Comparison of ENCODE assay signal across 12 cellular contexts in genomic region chr11:65403607-65404121, GRCh38. TPM values are rescaled to one million over a fixed set of nuclear protein-coding genes. Genes with fewer than 3 reads are reported as not detected.
DNase-seq lines count a peak whose midpoint lies in the region; ATAC-seq lines count a peak whose summit lies in the region.
"Had no signal": no experiment of that assay in that cellular context is flagged by ENCODE, and none has a peak within 500 bp of the region (broad histone marks: within the 10 kb centered on the region; RNA-seq: fewer than 3 reads in every experiment).

No MANE protein-coding gene starts in this region.

- peak overlapping the region; percentile 28 to 80 (median 59) for H3K4me3 Mint-ChIP-seq in IgD-negative memory B cell
- peak overlapping the region; percentile 33 for H3K4me3 Mint-ChIP-seq in activated T-helper 1 cell treated with anti-CD3 and anti-CD28 coated beads, Interleukin-12 subunit alpha, Interleukin-12 subunit beta, Interleukin-2, Interleukin-4 antibody, amounts not matched to agents 30 ng/mL and 10 ng/mL and 1 ng/mL, durations not matched to agents 14 hours and 24 hours and 36 hours
- H3K4me3 Mint-ChIP-seq: activated naive CD4-positive, alpha-beta T cell treated with anti-CD3 and anti-CD28 coated beads, Interleukin-2, amount 50 U/mL, for 24 hours; H9 had no signal

- DNase-seq in activated T-helper 1 cell treated with anti-CD3 and anti-CD28 coated beads, Interleukin-12 subunit alpha, Interleukin-12 subunit beta, Interleukin-2, Interleukin-4 antibody, amounts not matched to agents 30 ng/mL and 10 ng/mL and 1 ng/mL, durations not matched to agents 14 hours and 24 hours and 36 hours (ENCODE audit: low spot score) = no peak
- no peak for DNase-seq in NCI-H187 (lab: John Stamatoyannopoulos, UW)
- DNase-seq in NCI-H510A treated with DMSO at 0.1 percent for 48 hours (lab: John Stamatoyannopoulos, UW) = no peak
- DNase-seq: H9, NCI-H345 had no signal

- H3K9me3 ChIP-seq in BLaER1 (no peaks in the 10 kb centered on the region), mucosa of rectum (ENCODE audit: control insufficient read depth in 2 of 2, low read length in 2 of 2) (no peaks in the 10 kb centered on the region)

- H3K9me3 Mint-ChIP-seq in IgD-negative memory B cell = no peaks in the 10 kb centered on the region
- no peaks in the 10 kb centered on the region for H3K9me3 Mint-ChIP-seq in activated T-helper 1 cell treated with anti-CD3 and anti-CD28 coated beads, Interleukin-12 subunit alpha, Interleukin-12 subunit beta, Interleukin-2, Interleukin-4 antibody, amounts not matched to agents 30 ng/mL and 10 ng/mL and 1 ng/mL, durations not matched to agents 14 hours and 24 hours and 36 hours
- H3K9me3 Mint-ChIP-seq: activated naive CD4-positive, alpha-beta T cell treated with anti-CD3 and anti-CD28 coated beads, Interleukin-2, amount 50 U/mL, for 24 hours; H9 had no signal

- no peaks in the 10 kb centered on the region for H3K27me3 ChIP-seq in BLaER1
- no peaks in the 10 kb centered on the region for H3K27me3 ChIP-seq in mucosa of rectum (ENCODE audit: control insufficient read depth in 2 of 2, insufficient read depth in 2 of 2, low read length in 2 of 2)

- peaks cover 62% of the 10 kb centered on the region for H3K36me3 ChIP-seq in BLaER1
- H3K36me3 ChIP-seq in mucosa of rectum (ENCODE audit: control insufficient read depth in 2 of 2, insufficient read depth in 2 of 2, low read length in 2 of 2) = peaks cover 27 to 38% of the 10 kb centered on the region in 2 donors

- peaks cover 1% of the 10 kb centered on the region for H3K36me3 Mint-ChIP-seq in IgD-negative memory B cell
- peaks cover 21% of the 10 kb centered on the region for H3K36me3 Mint-ChIP-seq in activated T-helper 1 cell treated with anti-CD3 and anti-CD28 coated beads, Interleukin-12 subunit alpha, Interleukin-12 subunit beta, Interleukin-2, Interleukin-4 antibody, amounts not matched to agents 30 ng/mL and 10 ng/mL and 1 ng/mL, durations not matched to agents 14 hours and 24 hours and 36 hours (ENCODE audit: low read depth)
- H3K36me3 Mint-ChIP-seq: activated naive CD4-positive, alpha-beta T cell treated with anti-CD3 and anti-CD28 coated beads, Interleukin-2, amount 50 U/mL, for 24 hours had no signal

- H4K20me1 ChIP-seq in BLaER1 = no peaks in the 10 kb centered on the region

- H3K4me1 ChIP-seq in BLaER1 = peaks cover 86% of the 10 kb centered on the region
- peaks cover 13 to 20% of the 10 kb centered on the region in 2 donors for H3K4me1 ChIP-seq in mucosa of rectum (ENCODE audit: control insufficient read depth in 2 of 2, insufficient read depth in 2 of 2, low read length in 2 of 2)

- H3K4me3 ChIP-seq in BLaER1 (peak overlapping the region; percentile 53), mucosa of rectum (ENCODE audit: low read length in 2 of 2) (no peak overlapping the region)

- H3K4me2 ChIP-seq in BLaER1 = peak overlapping the region; percentile 92

- peaks cover 2% of the 10 kb centered on the region for H3K27me3 Mint-ChIP-seq in IgD-negative memory B cell
- no peaks in the 10 kb centered on the region for H3K27me3 Mint-ChIP-seq in activated T-helper 1 cell treated with anti-CD3 and anti-CD28 coated beads, Interleukin-12 subunit alpha, Interleukin-12 subunit beta, Interleukin-2, Interleukin-4 antibody, amounts not matched to agents 30 ng/mL and 10 ng/mL and 1 ng/mL, durations not matched to agents 14 hours and 24 hours and 36 hours (ENCODE audit: insufficient read depth)
- H3K27me3 Mint-ChIP-seq: activated naive CD4-positive, alpha-beta T cell treated with anti-CD3 and anti-CD28 coated beads, Interleukin-2, amount 50 U/mL, for 24 hours had no signal

- peak overlapping the region; percentile 73 to 99 (median 86) for H3K27ac Mint-ChIP-seq in IgD-negative memory B cell
- no peak overlapping the region for H3K27ac Mint-ChIP-seq in activated T-helper 1 cell treated with anti-CD3 and anti-CD28 coated beads, Interleukin-12 subunit alpha, Interleukin-12 subunit beta, Interleukin-2, Interleukin-4 antibody, amounts not matched to agents 30 ng/mL and 10 ng/mL and 1 ng/mL, durations not matched to agents 14 hours and 24 hours and 36 hours
- H3K27ac Mint-ChIP-seq: activated naive CD4-positive, alpha-beta T cell treated with anti-CD3 and anti-CD28 coated beads, Interleukin-2, amount 50 U/mL, for 24 hours; H9 had no signal

- H3K9ac ChIP-seq in BLaER1 (peak overlapping the region; percentile 81), mucosa of rectum (ENCODE audit: low read depth in 1 of 2, low read length in 2 of 2) (no peak overlapping the region)

- intact Hi-C loops in activated T-helper 1 cell treated with anti-CD3 and anti-CD28 coated beads, Interleukin-12 subunit alpha, Interleukin-12 subunit beta, Interleukin-2, Interleukin-4 antibody, amounts not matched to agents 30 ng/mL and 10 ng/mL and 1 ng/mL, durations not matched to agents 14 hours and 24 hours and 36 hours (cut with micrococcal nuclease) = no loop called here

- peaks cover 10 to 18% (median 15%) of the 10 kb centered on the region in 3 donors for H3K4me1 Mint-ChIP-seq in IgD-negative memory B cell
- peaks cover 6% of the 10 kb centered on the region for H3K4me1 Mint-ChIP-seq in activated T-helper 1 cell treated with anti-CD3 and anti-CD28 coated beads, Interleukin-12 subunit alpha, Interleukin-12 subunit beta, Interleukin-2, Interleukin-4 antibody, amounts not matched to agents 30 ng/mL and 10 ng/mL and 1 ng/mL, durations not matched to agents 14 hours and 24 hours and 36 hours (ENCODE audit: low read depth)

- ATAC-seq in HG03342 (IDR thresholded peaks at IDR 0.05; ENCODE audit: unreplicated experiment) (no peak), GM19455 (IDR thresholded peaks at IDR 0.05; ENCODE audit: unreplicated experiment) (no peak)

- H3K27ac ChIP-seq in BLaER1 (peak overlapping the region; percentile 96), mucosa of rectum (ENCODE audit: low read depth in 2 of 2, low read length in 2 of 2) (peak overlapping the region; percentile 57 to 71)
- H3K27ac ChIP-seq: VCaP had no signal

RNA-seq across cellular contexts. Expression of gene FRMD8, which starts 17.2 kb away (rescaled TPM):
- polyA plus RNA-seq in IgD-negative memory B cell = 54.2 TPM
- total RNA-seq in activated T-helper 1 cell treated with anti-CD3 and anti-CD28 coated beads, Interleukin-12 subunit alpha, Interleukin-12 subunit beta, Interleukin-2, Interleukin-4 antibody, amounts not matched to agents 30 ng/mL and 10 ng/mL and 1 ng/mL, durations not matched to agents 14 hours and 24 hours and 36 hours = 40.5 and 42.3 TPM in 2 replicates

RNA-seq across cellular contexts. Expression of gene NEAT1, which starts 18.9 kb away (rescaled TPM):
- 1.2 TPM for polyA plus RNA-seq in IgD-negative memory B cell
- 507 and 517 TPM in 2 replicates for total RNA-seq in activated T-helper 1 cell treated with anti-CD3 and anti-CD28 coated beads, Interleukin-12 subunit alpha, Interleukin-12 subunit beta, Interleukin-2, Interleukin-4 antibody, amounts not matched to agents 30 ng/mL and 10 ng/mL and 1 ng/mL, durations not matched to agents 14 hours and 24 hours and 36 hours

RNA-seq across cellular contexts. Expression of gene SLC25A45, which starts 21.2 kb away (rescaled TPM):
- polyA plus RNA-seq in IgD-negative memory B cell = 17.8 TPM
- total RNA-seq in activated T-helper 1 cell treated with anti-CD3 and anti-CD28 coated beads, Interleukin-12 subunit alpha, Interleukin-12 subunit beta, Interleukin-2, Interleukin-4 antibody, amounts not matched to agents 30 ng/mL and 10 ng/mL and 1 ng/mL, durations not matched to agents 14 hours and 24 hours and 36 hours = 15.3 and 19.4 TPM in 2 replicates

RNA-seq across cellular contexts. Expression of gene TIGD3, which starts 49.1 kb away (rescaled TPM):
- polyA plus RNA-seq in IgD-negative memory B cell = 2.3 TPM
- 1.1 TPM in 2 replicates for total RNA-seq in activated T-helper 1 cell treated with anti-CD3 and anti-CD28 coated beads, Interleukin-12 subunit alpha, Interleukin-12 subunit beta, Interleukin-2, Interleukin-4 antibody, amounts not matched to agents 30 ng/mL and 10 ng/mL and 1 ng/mL, durations not matched to agents 14 hours and 24 hours and 36 hours
